8 cellular contexts compared by ENCODE assay signal in the genomic region with DNA sequence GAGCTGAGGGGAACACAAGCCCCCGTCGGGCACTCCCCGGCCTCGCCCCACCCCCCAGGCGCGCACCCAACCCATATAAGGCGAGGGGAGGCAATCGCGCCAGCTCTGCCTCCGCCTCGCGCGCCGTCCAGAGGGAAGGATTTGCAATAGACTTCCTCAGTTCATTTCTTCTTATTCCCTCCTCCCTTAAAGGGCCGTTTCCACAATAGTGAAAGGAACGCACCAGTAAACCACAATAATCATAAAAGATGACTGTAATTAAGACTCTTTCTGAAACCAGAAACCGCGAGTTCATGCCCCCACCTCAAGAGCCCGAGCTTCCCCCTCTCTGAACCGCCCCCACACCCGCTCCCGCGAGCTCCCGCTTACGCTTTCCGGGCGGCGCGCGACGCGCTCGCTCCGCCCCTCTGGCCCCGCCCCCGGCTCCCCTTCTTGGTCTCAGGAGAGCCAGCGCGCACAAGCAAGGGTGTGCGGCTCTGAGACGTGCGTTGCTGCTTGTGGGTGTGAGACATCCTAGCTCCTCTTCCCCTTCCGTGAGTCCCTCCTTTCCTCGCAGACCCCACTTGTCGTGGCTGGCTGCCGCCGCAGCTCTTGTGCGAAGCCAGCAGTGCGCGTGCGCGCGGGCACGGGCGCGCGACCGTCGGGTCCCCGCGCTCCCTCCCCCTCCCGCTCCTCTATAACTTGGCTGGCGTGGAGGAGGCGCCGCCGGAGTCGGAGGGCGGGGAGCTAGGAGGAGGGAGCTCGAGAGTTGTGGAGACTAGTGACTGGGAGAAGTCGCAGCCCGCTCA.
DNase-seq lines count a peak whose midpoint lies in the region; ATAC-seq and TF ChIP-seq lines count a peak whose summit lies in the region.

A gene with protein sequence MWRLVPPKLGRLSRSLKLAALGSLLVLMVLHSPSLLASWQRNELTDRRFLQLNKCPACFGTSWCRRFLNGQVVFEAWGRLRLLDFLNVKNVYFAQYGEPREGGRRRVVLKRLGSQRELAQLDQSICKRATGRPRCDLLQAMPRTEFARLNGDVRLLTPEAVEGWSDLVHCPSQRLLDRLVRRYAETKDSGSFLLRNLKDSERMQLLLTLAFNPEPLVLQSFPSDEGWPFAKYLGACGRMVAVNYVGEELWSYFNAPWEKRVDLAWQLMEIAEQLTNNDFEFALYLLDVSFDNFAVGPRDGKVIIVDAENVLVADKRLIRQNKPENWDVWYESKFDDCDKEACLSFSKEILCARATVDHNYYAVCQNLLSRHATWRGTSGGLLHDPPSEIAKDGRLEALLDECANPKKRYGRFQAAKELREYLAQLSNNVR (plus strand): TSS at position 457 of the 788 bp plus-strand sequence. CDS start 510 bp downstream, outside the sequence.

- TF ChIP-seq CTCF in C4-2B (conservative IDR thresholded peaks at IDR 0.05) = no peak

- DNase-seq in NCI-H748 (lab: John Stamatoyannopoulos, UW; ENCODE audit: unreplicated experiment) = peak; percentile 98
- DNase-seq in activated CD4-positive, alpha-beta T cell treated with anti-CD3 and anti-CD28 coated beads, Interleukin-2, amount 50 U/mL, for 1 hour = peak; percentile 92
- peak; percentile 97 for DNase-seq in cortex of kidney (lab: John Stamatoyannopoulos, UW)
- peak; percentile 98 for DNase-seq in left kidney (ENCODE audit: low read depth, low spot score)
- DNase-seq in stimulated activated CD4-positive, alpha-beta T cell treated with anti-CD3 and anti-CD28 coated beads, Interleukin-1b, Interleukin-23, amount 100 ng/mL, for 48 hours = peak; percentile 94

- H3K27ac ChIP-seq in C4-2B = peak within 1 kb of the TSS; percentile 79

- ATAC-seq in GM19395 (IDR thresholded peaks at IDR 0.05; ENCODE audit: unreplicated experiment) (peak; percentile 57), HG03558 (IDR thresholded peaks at IDR 0.05; ENCODE audit: extremely low read depth, unreplicated experiment) (peak; percentile 28)

Comparison
In these comparisons a context has a peak if more than half of its experiments do, and no peak if none do; other contexts are left out.
1. Peak in every context shown above with its lines: DNase-seq, ATAC-seq and H3K27ac ChIP-seq.